7 cellular contexts compared by ENCODE assay signal in the genomic region with DNA sequence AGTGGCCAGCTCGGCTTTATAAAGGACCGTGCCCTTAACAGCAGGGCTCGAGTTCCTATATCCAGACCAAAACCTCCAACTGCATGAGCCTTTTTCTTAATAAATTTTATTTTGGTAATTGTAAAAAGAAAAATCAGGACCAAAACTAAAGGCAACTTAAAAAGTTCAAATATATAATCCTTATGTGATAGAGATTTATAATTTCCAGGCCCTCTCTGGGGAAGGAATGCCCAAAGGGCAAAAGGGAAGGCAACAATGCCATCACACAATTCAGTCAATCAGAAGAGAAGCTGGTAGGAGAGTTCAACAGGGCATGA. TPM values are rescaled to one million over a fixed set of nuclear protein-coding genes. Genes with fewer than 3 reads are reported as not detected.
DNase-seq lines count a peak whose midpoint lies in the region; ATAC-seq and TF ChIP-seq lines count a peak whose summit lies in the region.

No MANE protein-coding gene starts in this region.

- peaks cover 63% of the 10 kb centered on the region for H3K36me3 ChIP-seq in WERI-Rb-1
- H3K36me3 ChIP-seq in hepatocyte (replicated peaks; ENCODE audit: insufficient read depth, low read depth) = no peaks in the 10 kb centered on the region

- TF ChIP-seq CTCF in HFFc6 (IDR thresholded peaks at IDR 0.05) = no peak
- TF ChIP-seq CTCF in WERI-Rb-1 (IDR thresholded peaks at IDR 0.05; ENCODE audit: low read depth, low read length) = no peak
- no peak for TF ChIP-seq CTCF in hepatocyte (IDR thresholded peaks at IDR 0.05; ENCODE audit: poor library complexity)

- H3K9me3 Mint-ChIP-seq in HFFc6 = no peaks in the 10 kb centered on the region
- no peaks in the 10 kb centered on the region for H3K9me3 Mint-ChIP-seq in stimulated activated memory B cell treated with anti-CD40 and anti-IgM and Interleukin-4, amounts not matched to agents 10 μg/mL and 1 μg/mL and 100 μg/mL, for 72 hours

- ATAC-seq in stimulated activated memory B cell treated with anti-CD40 and anti-IgM and Interleukin-4, amounts not matched to agents 10 μg/mL and 1 μg/mL and 100 μg/mL, for 72 hours = no peak
- ATAC-seq in HG03354 (IDR thresholded peaks at IDR 0.05; ENCODE audit: poor library complexity, severe bottlenecking, unreplicated experiment) (no peak), GM21528 (IDR thresholded peaks at IDR 0.05; ENCODE audit: low FRiP score, unreplicated experiment) (no peak)

- peak overlapping the region; percentile 34 for H2AFZ ChIP-seq in hepatocyte

- peak overlapping the region; percentile 90 for H3K4me3 Mint-ChIP-seq in HFFc6
- H3K4me3 Mint-ChIP-seq in stimulated activated memory B cell treated with anti-CD40 and anti-IgM and Interleukin-4, amounts not matched to agents 10 μg/mL and 1 μg/mL and 100 μg/mL, for 72 hours = peak overlapping the region; percentile 96

- peak overlapping the region; percentile 74 for H3K4me2 ChIP-seq in hepatocyte

- peaks cover 2% of the 10 kb centered on the region for H3K27me3 Mint-ChIP-seq in HFFc6 (ENCODE audit: insufficient read depth)
- no peaks in the 10 kb centered on the region for H3K27me3 Mint-ChIP-seq in stimulated activated memory B cell treated with anti-CD40 and anti-IgM and Interleukin-4, amounts not matched to agents 10 μg/mL and 1 μg/mL and 100 μg/mL, for 72 hours

- DNase-seq in HFFc6 = no peak
- no peak for DNase-seq in WERI-Rb-1
- no peak for DNase-seq in hepatocyte (ENCODE audit: low spot score)
- no peak for DNase-seq in SIG-M5 (lab: John Stamatoyannopoulos, UW)

- H3K4me1 ChIP-seq in hepatocyte (ENCODE audit: insufficient read depth) = peaks cover 5% of the 10 kb centered on the region

- no peaks in the 10 kb centered on the region for H3K27me3 ChIP-seq in WERI-Rb-1 (ENCODE audit: insufficient read depth, low read depth, severe bottlenecking)
- H3K27me3 ChIP-seq in hepatocyte = no peaks in the 10 kb centered on the region

- peaks cover 33% of the 10 kb centered on the region for H3K79me2 ChIP-seq in hepatocyte

- H3K4me3 ChIP-seq in WERI-Rb-1 (ENCODE audit: low read depth, low read length) (peak overlapping the region; percentile 5; the same call in 1 of the 2 replicates), hepatocyte (no peak overlapping the region)

- H3K9me3 ChIP-seq in WERI-Rb-1 (ENCODE audit: severe bottlenecking) (no peaks in the 10 kb centered on the region), hepatocyte (ENCODE audit: low read depth) (no peaks in the 10 kb centered on the region)

- peaks cover 44% of the 10 kb centered on the region for H3K4me1 Mint-ChIP-seq in HFFc6 (ENCODE audit: low read depth)
- peaks cover 43% of the 10 kb centered on the region for H3K4me1 Mint-ChIP-seq in stimulated activated memory B cell treated with anti-CD40 and anti-IgM and Interleukin-4, amounts not matched to agents 10 μg/mL and 1 μg/mL and 100 μg/mL, for 72 hours

- H4K20me1 ChIP-seq in hepatocyte (ENCODE audit: insufficient read depth, poor library complexity, severe bottlenecking) = no peaks in the 10 kb centered on the region

- peaks cover 26% of the 10 kb centered on the region for H3K36me3 Mint-ChIP-seq in HFFc6 (ENCODE audit: low read depth)
- peaks cover 50% of the 10 kb centered on the region for H3K36me3 Mint-ChIP-seq in stimulated activated memory B cell treated with anti-CD40 and anti-IgM and Interleukin-4, amounts not matched to agents 10 μg/mL and 1 μg/mL and 100 μg/mL, for 72 hours

- peak overlapping the region; percentile 92 for H3K27ac Mint-ChIP-seq in HFFc6
- H3K27ac Mint-ChIP-seq in stimulated activated memory B cell treated with anti-CD40 and anti-IgM and Interleukin-4, amounts not matched to agents 10 μg/mL and 1 μg/mL and 100 μg/mL, for 72 hours = peak overlapping the region; percentile 87

- no peaks in the 10 kb centered on the region for H3K9me2 ChIP-seq in hepatocyte (replicated peaks; ENCODE audit: insufficient read depth)

- H3K27ac ChIP-seq in WERI-Rb-1 (peak overlapping the region; percentile 79), hepatocyte (peak overlapping the region; percentile 66)

- WGBS in hepatocyte (ENCODE audit: low lambda C conversion rate, missing lambda C conversion rate) = 5% methylated on average over 3 of the region's 3 CpGs

RNA-seq across cellular contexts. Expression of gene IPO4, which starts 0.4 kb away (rescaled TPM):
- 10 to 100 TPM; 70.4 to 85.2 (median 79.4) TPM for total RNA-seq in HFFc6 (2021; fragmentation: NEBNext Ultra II Directional; extraction: Animal tissue kit (Norgen Biotek cat#: 25700))
- total RNA-seq in hepatocyte = 18.7 and 19.5 TPM in 2 replicates
- 19.0 and 26.4 TPM in 2 replicates for polyA plus RNA-seq in hepatocyte

RNA-seq across cellular contexts. Expression of gene TM9SF1, which starts 6.2 kb away (rescaled TPM):
- 10 to 100 TPM; 68.1 to 80.4 (median 71.0) TPM for total RNA-seq in HFFc6 (2021; fragmentation: NEBNext Ultra II Directional; extraction: Animal tissue kit (Norgen Biotek cat#: 25700))
- total RNA-seq in hepatocyte = 68.1 and 75.4 TPM in 2 replicates
- 84.0 and 86.1 TPM in 2 replicates for polyA plus RNA-seq in hepatocyte

RNA-seq across cellular contexts. Expression of gene TSSK4, which starts 16.5 kb away (rescaled TPM):
- under 1 TPM in 2 of 6 experiments, not detected in 4; 0.16 to 0.45 TPM for total RNA-seq in HFFc6 (2021; fragmentation: NEBNext Ultra II Directional; extraction: Animal tissue kit (Norgen Biotek cat#: 25700))
- 0.84 TPM in 1 of 2 replicates, not detected in the other for total RNA-seq in hepatocyte
- 0.74 and 1.4 TPM in 2 replicates for polyA plus RNA-seq in hepatocyte

RNA-seq across cellular contexts. Expression of gene REC8, which starts 17.1 kb away (rescaled TPM):
- 1 to 10 TPM; 2.9 to 3.9 (median 3.2) TPM for total RNA-seq in HFFc6 (2021; fragmentation: NEBNext Ultra II Directional; extraction: Animal tissue kit (Norgen Biotek cat#: 25700))
- 28.5 and 44.8 TPM in 2 replicates for total RNA-seq in hepatocyte
- 170 and 193 TPM in 2 replicates for polyA plus RNA-seq in hepatocyte

RNA-seq across cellular contexts. Expression of gene CHMP4A, which starts 24.3 kb away (rescaled TPM):
- 10 to 100 TPM; 32.4 to 41.1 (median 38.8) TPM for total RNA-seq in HFFc6 (2021; fragmentation: NEBNext Ultra II Directional; extraction: Animal tissue kit (Norgen Biotek cat#: 25700))
- 25.6 and 40.8 TPM in 2 replicates for total RNA-seq in hepatocyte
- 73.6 and 106 TPM in 2 replicates for polyA plus RNA-seq in hepatocyte
